13 cellular contexts compared by ENCODE assay signal in the genomic region with DNA sequence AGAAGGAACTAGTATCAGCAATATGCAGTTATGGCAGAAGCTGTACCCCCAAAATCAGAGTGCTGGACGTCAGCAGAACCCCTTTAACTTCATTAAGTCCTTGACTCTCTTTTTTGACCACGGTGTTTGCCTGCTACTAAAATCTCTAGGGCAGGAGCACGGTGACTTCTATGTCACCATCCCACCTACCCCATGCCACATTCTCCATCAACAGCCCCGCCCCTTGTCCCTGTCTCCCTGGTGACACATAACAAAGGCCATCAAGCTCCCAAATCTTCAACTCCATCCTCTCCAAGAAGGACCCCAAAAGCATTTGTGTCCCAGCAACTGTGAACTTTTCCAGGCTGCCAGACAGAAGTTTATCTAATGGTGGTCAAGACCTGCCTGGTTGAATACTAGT.
DNase-seq lines count a peak whose midpoint lies in the region; ATAC-seq and FAIRE-seq lines count a peak whose summit lies in the region.
"Had no signal": no experiment of that assay in that cellular context is flagged by ENCODE, and none has a peak within 500 bp of the region (broad histone marks: within the 10 kb centered on the region; RNA-seq: fewer than 3 reads in every experiment).

No MANE protein-coding gene starts in this region.

- H3K27me3 ChIP-seq in BLaER1 (no peaks in the 10 kb centered on the region), muscle layer of duodenum (ENCODE audit: low read depth, low read length) (no peaks in the 10 kb centered on the region)
- H3K27me3 ChIP-seq: cardiac muscle cell, ovary had no signal

- no peak for ATAC-seq in GM18502 (IDR thresholded peaks at IDR 0.05; ENCODE audit: poor library complexity, unreplicated experiment)

- H3K27ac ChIP-seq in BLaER1: peak overlapping the region; percentile 92
- peak overlapping the region; percentile 2 for H3K27ac ChIP-seq in muscle layer of duodenum (ENCODE audit: low read length)
- H3K27ac ChIP-seq: cardiac muscle cell, epithelial cell of prostate, ovary had no signal

- H4K20me1 ChIP-seq in BLaER1: no peaks in the 10 kb centered on the region

- H3K4me2 ChIP-seq in BLaER1: peak overlapping the region; percentile 74

- H3K4me3 ChIP-seq in BLaER1: peak overlapping the region; percentile 46; the same call in 1 of the 2 replicates
- H3K4me3 ChIP-seq in muscle layer of duodenum (ENCODE audit: low read depth in 1 of 2, low read length in 2 of 2): peak overlapping the region in 1 of 2 donors; percentile 48
- H3K4me3 ChIP-seq: cardiac muscle cell, ovary had no signal

- H3K9me3 ChIP-seq in BLaER1 (no peaks in the 10 kb centered on the region), muscle layer of duodenum (ENCODE audit: control insufficient read depth in 1 of 2, low read length in 2 of 2) (no peaks in the 10 kb centered on the region)
- H3K9me3 ChIP-seq: ovary had no signal

- peaks cover 81% of the 10 kb centered on the region for H3K4me1 ChIP-seq in BLaER1
- H3K4me1 ChIP-seq in muscle layer of duodenum (ENCODE audit: control insufficient read depth in 1 of 2, insufficient read depth in 2 of 2, low read length in 2 of 2): no peaks in the 10 kb centered on the region

- H3K36me3 ChIP-seq in BLaER1: no peaks in the 10 kb centered on the region
- no peaks in the 10 kb centered on the region for H3K36me3 ChIP-seq in muscle layer of duodenum (ENCODE audit: control insufficient read depth in 1 of 2, insufficient read depth in 2 of 2, low read length in 2 of 2)
- H3K36me3 ChIP-seq: cardiac muscle cell, ovary had no signal

- no peak for DNase-seq in GM19239 (ENCODE audit: insufficient read length, low spot score)
- peak; percentile 26 to 28 for DNase-seq in activated T-cell treated with anti-CD3 and anti-CD28 coated beads, Interleukin-2, amount 50 U/mL, for 48 hours
- no peak for DNase-seq in activated effector memory CD4-positive, alpha-beta T cell treated with anti-CD3 and anti-CD28 coated beads, Interleukin-2, amount 50 U/mL, for 16 hours
- no peak for DNase-seq in stimulated activated CD8-positive, alpha-beta memory T cell treated with anti-CD3 and anti-CD28 coated beads, Interleukin-4, amount 100 ng/mL, for 48 hours
- no peak for DNase-seq in stimulated activated naive CD4-positive, alpha-beta T cell (lab: John Stamatoyannopoulos, UW)
- DNase-seq: hippocampal formation; ovary; stimulated activated CD4-positive, alpha-beta T cell treated with anti-CD3 and anti-CD28 coated beads, Interleukin-15, amount 100 ng/mL, for 24 hours had no signal

- peak; percentile 64 for FAIRE-seq in GM19239 (lab: Jason Lieb, UNC)

- H3K9ac ChIP-seq in BLaER1: peak overlapping the region; percentile 67

Comparison
In these comparisons a context has a peak if more than half of its experiments do, and no peak if none do; other contexts are left out.
1. DNase-seq: peak in activated T-cell treated with anti-CD3 and anti-CD28 coated beads, Interleukin-2, amount 50 U/mL, for 48 hours (2 of 2); none in GM19239 (single experiment), activated effector memory CD4-positive, alpha-beta T cell treated with anti-CD3 and anti-CD28 coated beads, Interleukin-2, amount 50 U/mL, for 16 hours (single experiment), stimulated activated CD8-positive, alpha-beta memory T cell treated with anti-CD3 and anti-CD28 coated beads, Interleukin-4, amount 100 ng/mL, for 48 hours (single experiment) and stimulated activated naive CD4-positive, alpha-beta T cell (0 of 6).